In the genomic region with DNA sequence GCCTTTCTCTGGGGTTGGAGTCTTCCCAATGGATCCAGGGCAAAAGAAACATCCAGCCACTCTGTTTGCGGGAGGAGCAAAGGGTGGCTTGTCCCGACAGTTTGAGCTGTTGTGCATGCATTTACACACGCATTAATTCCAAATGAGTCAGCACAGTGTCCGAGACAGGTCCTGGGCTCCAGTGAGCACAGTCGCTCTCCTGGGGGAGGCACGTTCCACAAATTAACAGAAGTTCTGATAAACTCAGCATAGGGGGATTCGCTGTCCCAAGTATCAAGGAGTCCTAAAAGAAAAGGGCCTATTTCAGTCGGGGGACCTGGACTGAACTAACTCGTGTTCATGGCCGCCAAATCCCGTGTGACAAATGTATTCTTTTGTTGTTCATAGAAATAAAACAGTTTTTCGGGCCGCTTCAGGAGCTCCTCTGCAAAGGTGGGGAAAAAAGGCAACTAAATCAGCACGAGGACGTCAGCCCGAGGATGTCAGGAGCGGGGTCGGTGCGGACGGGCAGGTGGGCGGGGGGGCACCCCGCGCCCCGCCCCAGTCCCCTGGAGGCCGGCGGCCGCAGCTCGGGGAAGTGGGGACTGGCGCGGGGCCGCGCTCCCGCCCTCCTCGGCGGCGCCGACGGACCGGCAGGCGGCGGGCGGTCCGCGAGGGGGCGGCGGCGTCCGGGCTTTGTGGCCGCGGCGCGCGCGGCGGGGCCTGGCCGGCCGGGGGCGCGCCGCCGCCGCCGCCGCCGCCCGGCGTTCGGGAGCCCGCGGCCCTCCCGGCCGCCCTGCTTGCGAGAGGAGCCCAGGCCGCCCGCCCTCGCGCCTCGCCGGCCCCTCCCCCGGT, we compare ENCODE assay signal across 8 cellular contexts. TPM values are rescaled to one million over a fixed set of nuclear protein-coding genes. Genes with fewer than 3 reads are reported as not detected.
DNase-seq lines count a peak whose midpoint lies in the region; ATAC-seq, FAIRE-seq and TF ChIP-seq lines count a peak whose summit lies in the region.

A gene with protein sequence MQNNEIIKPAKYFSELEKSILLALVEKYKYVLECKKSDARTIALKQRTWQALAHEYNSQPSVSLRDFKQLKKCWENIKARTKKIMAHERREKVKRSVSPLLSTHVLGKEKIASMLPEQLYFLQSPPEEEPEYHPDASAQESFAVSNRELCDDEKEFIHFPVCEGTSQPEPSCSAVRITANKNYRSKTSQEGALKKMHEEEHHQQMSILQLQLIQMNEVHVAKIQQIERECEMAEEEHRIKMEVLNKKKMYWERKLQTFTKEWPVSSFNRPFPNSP (plus strand): TSS at position 612 of the 834 bp plus-strand sequence. CDS start 14,796 bp downstream, outside the sequence.

- H3K27me3 ChIP-seq in DOHH2 (ENCODE audit: control insufficient read depth, low read length), result no peaks in the 10 kb centered on the region
- no peaks in the 10 kb centered on the region for H3K27me3 ChIP-seq in pancreas
- no peaks in the 10 kb centered on the region for H3K27me3 ChIP-seq in upper lobe of right lung

- H3K4me1 ChIP-seq in DOHH2 (ENCODE audit: control insufficient read depth, low read length), result peaks cover 28% of the 10 kb centered on the region
- H3K4me1 ChIP-seq in pancreas, result peaks cover 0 to 17% (median 5%) of the 10 kb centered on the region in 3 donors
- H3K4me1 ChIP-seq in upper lobe of right lung, result peaks cover 14% of the 10 kb centered on the region

- ATAC-seq in GM21529 (IDR thresholded peaks at IDR 0.05; ENCODE audit: unreplicated experiment) (peak; percentile 71), Right ventricle myocardium superior (ENCODE audit: poor library complexity) (peak; percentile 91), pancreas (peak; percentile 85 to 88 (median 88)), upper lobe of right lung (peak; percentile 90)
- ATAC-seq in activated naive CD8-positive, alpha-beta T cell treated with anti-CD3 and anti-CD28 coated beads, Interleukin-2, amount 50 U/mL, for 24 hours, result peak; percentile 73

- H3K9me3 ChIP-seq in DOHH2 (ENCODE audit: control insufficient read depth, insufficient read depth, low read length) (no peaks in the 10 kb centered on the region), pancreas (no peaks in the 10 kb centered on the region), upper lobe of right lung (no peaks in the 10 kb centered on the region)

- FAIRE-seq in pancreas (lab: Jason Lieb, UNC), result no peak

- no peaks in the 10 kb centered on the region for H4K20me1 ChIP-seq in DOHH2 (ENCODE audit: control insufficient read depth, insufficient read depth, low read depth, low read length)

- no peaks in the 10 kb centered on the region for H3K9me2 ChIP-seq in DOHH2 (replicated peaks; ENCODE audit: control insufficient read depth, low read length)

- H3K4me2 ChIP-seq in DOHH2 (ENCODE audit: low read length), result peak within 1 kb of the TSS; percentile 84

- H3K4me1 Mint-ChIP-seq in activated naive CD8-positive, alpha-beta T cell treated with anti-CD3 and anti-CD28 coated beads, Interleukin-2, amount 50 U/mL, for 24 hours, result peaks cover 32% of the 10 kb centered on the region

- peaks cover 33% of the 10 kb centered on the region for H3K79me2 ChIP-seq in DOHH2 (ENCODE audit: control insufficient read depth, low read length)

- H3K36me3 Mint-ChIP-seq in activated naive CD8-positive, alpha-beta T cell treated with anti-CD3 and anti-CD28 coated beads, Interleukin-2, amount 50 U/mL, for 24 hours (ENCODE audit: low read depth), result peaks cover 4% of the 10 kb centered on the region

- H3F3A ChIP-seq in DOHH2 (ENCODE audit: control insufficient read depth, insufficient read depth), result peaks cover 5% of the 10 kb centered on the region

- H3K27ac Mint-ChIP-seq in activated naive CD8-positive, alpha-beta T cell treated with anti-CD3 and anti-CD28 coated beads, Interleukin-2, amount 50 U/mL, for 24 hours, result peak within 1 kb of the TSS; percentile 91

- H3K4me3 Mint-ChIP-seq in activated naive CD8-positive, alpha-beta T cell treated with anti-CD3 and anti-CD28 coated beads, Interleukin-2, amount 50 U/mL, for 24 hours, result peak within 1 kb of the TSS; percentile 87

- DNase-seq in HuH-7.5 (ENCODE audit: low spot score) (peak; percentile 73), SK-N-DZ (ENCODE audit: low spot score) (peak; percentile 46), Right ventricle myocardium superior (peak; percentile 77), pancreas (peak; percentile 67 to 88 (median 73)), upper lobe of right lung (peak; percentile 86)
- peak; percentile 54 for DNase-seq in activated naive CD8-positive, alpha-beta T cell treated with anti-CD3 and anti-CD28 coated beads, Interleukin-2, amount 50 U/mL, for 24 hours

- 0 to 1% methylated on average over 21 to 80 of the region's 80 CpGs for WGBS in pancreas, 2 donors

- peaks cover 5% of the 10 kb centered on the region for H3K27me3 Mint-ChIP-seq in activated naive CD8-positive, alpha-beta T cell treated with anti-CD3 and anti-CD28 coated beads, Interleukin-2, amount 50 U/mL, for 24 hours

- H3K4me3 ChIP-seq in DOHH2 (ENCODE audit: low read length), result peak within 1 kb of the TSS; percentile 89
- peak within 1 kb of the TSS; percentile 48 to 82 (median 76) for H3K4me3 ChIP-seq in pancreas
- peak within 1 kb of the TSS; percentile 75 for H3K4me3 ChIP-seq in upper lobe of right lung

- peak within 1 kb of the TSS; percentile 47 for H3K27ac ChIP-seq in DOHH2 (ENCODE audit: low read depth, low read length)
- H3K27ac ChIP-seq in pancreas, result peak within 1 kb of the TSS; percentile 48 to 94 (median 89)
- peak within 1 kb of the TSS; percentile 85 for H3K27ac ChIP-seq in upper lobe of right lung

- H3K9me3 Mint-ChIP-seq in activated naive CD8-positive, alpha-beta T cell treated with anti-CD3 and anti-CD28 coated beads, Interleukin-2, amount 50 U/mL, for 24 hours, result no peaks in the 10 kb centered on the region

- TF ChIP-seq CTCF in DOHH2 (IDR thresholded peaks at IDR 0.05; ENCODE audit: low read depth, low read length, poor library complexity, severe bottlenecking) (peak; percentile 21), pancreas (IDR thresholded peaks at IDR 0.05) (no peak), upper lobe of right lung (IDR thresholded peaks at IDR 0.05) (peak; percentile 10)

- intact Hi-C loops in Right ventricle myocardium superior (cut with DNase I) (no loop called here), pancreas (cut with DNase I) (no loop called here), upper lobe of right lung (cut with DNase I) (no loop called here)

- H3K36me3 ChIP-seq in DOHH2 (ENCODE audit: control insufficient read depth, low read length) (no peaks in the 10 kb centered on the region), pancreas (no peaks in the 10 kb centered on the region), upper lobe of right lung (no peaks in the 10 kb centered on the region)

RNA-seq across cellular contexts. Expression of the gene that starts here (rescaled TPM):
- polyA plus RNA-seq in SK-N-DZ (2014; cell fraction: cytosol; rRNA removed), result 41.0 and 41.8 TPM in 2 replicates
- 21.2 and 23.6 TPM in 2 replicates for polyA plus RNA-seq in SK-N-DZ (2014; cell fraction: nucleus; rRNA removed)
- total RNA-seq in Right ventricle myocardium superior (15.5 TPM), pancreas (10 to 100 TPM in 2 of 6 donors, 1 to 10 TPM in 4; 6.0 to 15.0 (median 8.0) TPM), upper lobe of right lung (18.1 TPM)
- polyA plus RNA-seq in pancreas, result 1 to 10 TPM; 7.5 to 8.9 TPM

Comparison
In these comparisons a context has a peak if more than half of its experiments do, and no peak if none do; other contexts are left out.
1. Peak in every context shown above with its lines: DNase-seq, ATAC-seq, H3K4me3 ChIP-seq and H3K27ac ChIP-seq.
2. CTCF ChIP-seq: peak in DOHH2 (single experiment) and upper lobe of right lung (single experiment); none in pancreas (0 of 4).